In the genomic region with DNA sequence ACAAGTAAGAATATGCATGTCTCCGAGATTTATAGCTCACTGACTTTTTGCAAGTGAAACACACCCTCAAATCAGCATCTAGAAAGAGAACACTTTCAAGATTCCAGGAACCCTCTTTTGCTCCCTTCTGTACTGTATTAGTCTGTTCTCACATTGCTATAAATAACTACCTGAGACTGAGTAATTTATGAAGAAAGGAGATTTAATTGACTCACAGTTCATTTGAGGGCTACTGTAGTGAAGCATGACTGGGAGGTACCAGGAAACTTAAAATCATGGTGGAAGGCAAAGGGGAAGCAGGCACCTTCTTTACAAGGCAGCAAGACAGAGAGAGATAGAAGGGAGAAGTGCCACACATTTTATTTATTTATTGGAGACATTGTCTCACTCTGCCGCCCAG, we compare ENCODE assay signal across 5 cellular contexts.
"Had no signal": no experiment of that assay in that cellular context is flagged by ENCODE, and none has a peak within 500 bp of the region (broad histone marks: within the 10 kb centered on the region; RNA-seq: fewer than 3 reads in every experiment).

No MANE protein-coding gene starts in this region.

- H3K27ac ChIP-seq: cardiac muscle cell had no signal

- H3K27me3 ChIP-seq: cardiac muscle cell had no signal

- H3K4me3 ChIP-seq: cardiac muscle cell had no signal

- DNase-seq: activated CD4-positive, alpha-beta T cell treated with anti-CD3 and anti-CD28 coated beads for 1 hour; mesendoderm; stimulated activated CD4-positive, alpha-beta T cell treated with anti-CD3 and anti-CD28 coated beads, Interleukin-4, amount 100 ng/mL, for 1 hour; stimulated activated CD8-positive, alpha-beta memory T cell treated with anti-CD3 and anti-CD28 coated beads, Interleukin-4, amount 100 ng/mL, for 48 hours had no signal
